15 cellular contexts compared by ENCODE assay signal in the genomic region with DNA sequence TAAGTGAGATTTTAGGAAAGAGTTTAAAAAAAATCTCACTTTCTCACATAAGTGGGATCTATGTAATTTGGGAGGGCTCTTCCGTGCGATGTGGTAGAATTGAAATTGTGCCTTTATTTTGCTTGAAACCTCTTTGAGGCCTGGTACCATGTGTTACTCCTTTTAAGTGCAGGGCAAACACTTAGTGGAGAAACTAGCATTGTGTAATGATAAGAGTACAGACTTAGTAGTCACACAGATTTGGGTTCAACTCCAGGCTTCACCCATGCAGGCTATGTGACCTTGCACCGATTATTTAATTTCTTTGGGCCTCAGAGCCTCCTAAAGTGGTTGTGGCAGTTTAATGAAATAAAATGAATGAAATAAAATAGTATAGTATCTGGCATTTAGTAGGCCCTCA. TPM values are rescaled to one million over a fixed set of nuclear protein-coding genes. Genes with fewer than 3 reads are reported as not detected.
DNase-seq lines count a peak whose midpoint lies in the region; ATAC-seq and TF ChIP-seq lines count a peak whose summit lies in the region.
"Had no signal": no experiment of that assay in that cellular context is flagged by ENCODE, and none has a peak within 500 bp of the region (broad histone marks: within the 10 kb centered on the region; RNA-seq: fewer than 3 reads in every experiment).

No MANE protein-coding gene starts in this region.

- TF ChIP-seq CTCF in WERI-Rb-1 (IDR thresholded peaks at IDR 0.05; ENCODE audit: low read depth, low read length) = no peak

- ATAC-seq in activated T-cell treated with anti-CD3 and anti-CD28 coated beads, Interleukin-2, amount 50 U/mL, for 72 hours (replicated peaks in 1 of 2) = no peak
- no peak for ATAC-seq in T-cell (replicated peaks in 1 of 4)
- no peak for ATAC-seq in effector memory CD8-positive, alpha-beta T cell (replicated peaks)
- no peak for ATAC-seq in stimulated activated effector memory CD8-positive, alpha-beta T cell treated with anti-CD3 and anti-CD28 coated beads, Interleukin-12 subunit alpha, Interleukin-12 subunit beta, amount 100 ng/mL, for 72 hours
- ATAC-seq: mucosa of descending colon had no signal

- peaks cover 54% of the 10 kb centered on the region for H3K36me3 ChIP-seq in WERI-Rb-1

- CTCF ChIA-PET in T-cell (lab: Charles Lee) = no interaction called here

- peaks cover 0 to 1% of the 10 kb centered on the region in 2 donors for H3K9me3 Mint-ChIP-seq in activated T-cell treated with anti-CD3 and anti-CD28 coated beads, Interleukin-2, amount 50 U/mL, for 72 hours
- H3K9me3 Mint-ChIP-seq in T-cell = no peaks in the 10 kb centered on the region
- no peaks in the 10 kb centered on the region for H3K9me3 Mint-ChIP-seq in effector memory CD8-positive, alpha-beta T cell
- H3K9me3 Mint-ChIP-seq in stimulated activated effector memory CD8-positive, alpha-beta T cell treated with anti-CD3 and anti-CD28 coated beads, Interleukin-12 subunit alpha, Interleukin-12 subunit beta, amount 100 ng/mL, for 72 hours = no peaks in the 10 kb centered on the region

- peaks cover 10 to 27% of the 10 kb centered on the region in 2 donors for H3K36me3 Mint-ChIP-seq in activated T-cell treated with anti-CD3 and anti-CD28 coated beads, Interleukin-2, amount 50 U/mL, for 72 hours (ENCODE audit: insufficient read depth in 2 of 2)
- H3K36me3 Mint-ChIP-seq in T-cell = peaks cover 25% of the 10 kb centered on the region
- H3K36me3 Mint-ChIP-seq in effector memory CD8-positive, alpha-beta T cell (ENCODE audit: insufficient read depth) = peaks cover 84% of the 10 kb centered on the region
- peaks cover 80% of the 10 kb centered on the region for H3K36me3 Mint-ChIP-seq in stimulated activated effector memory CD8-positive, alpha-beta T cell treated with anti-CD3 and anti-CD28 coated beads, Interleukin-12 subunit alpha, Interleukin-12 subunit beta, amount 100 ng/mL, for 72 hours

- peaks cover 48% of the 10 kb centered on the region for H3K4me1 Mint-ChIP-seq in activated T-cell treated with anti-CD3 and anti-CD28 coated beads, Interleukin-2, amount 50 U/mL, for 72 hours (ENCODE audit: low read depth)
- peaks cover 24 to 38% (median 35%) of the 10 kb centered on the region in 3 donors for H3K4me1 Mint-ChIP-seq in T-cell
- H3K4me1 Mint-ChIP-seq in effector memory CD8-positive, alpha-beta T cell (ENCODE audit: low read depth in 2 of 2) = peaks cover 14 to 20% of the 10 kb centered on the region in 2 donors
- peaks cover 20% of the 10 kb centered on the region for H3K4me1 Mint-ChIP-seq in stimulated activated effector memory CD8-positive, alpha-beta T cell treated with anti-CD3 and anti-CD28 coated beads, Interleukin-12 subunit alpha, Interleukin-12 subunit beta, amount 100 ng/mL, for 72 hours

- H3K27me3 Mint-ChIP-seq in activated T-cell treated with anti-CD3 and anti-CD28 coated beads, Interleukin-2, amount 50 U/mL, for 72 hours (ENCODE audit: low read depth) = no peaks in the 10 kb centered on the region
- no peaks in the 10 kb centered on the region for H3K27me3 Mint-ChIP-seq in T-cell
- H3K27me3 Mint-ChIP-seq in effector memory CD8-positive, alpha-beta T cell = no peaks in the 10 kb centered on the region

- POLR2A ChIA-PET in T-cell (lab: Charles Lee) = no interaction called here

- H3K4me3 ChIP-seq in WERI-Rb-1 (ENCODE audit: low read depth, low read length) = no peak overlapping the region
- H3K4me3 ChIP-seq: mucosa of descending colon had no signal

- peak overlapping the region; percentile 89 to 94 for H3K4me3 Mint-ChIP-seq in activated T-cell treated with anti-CD3 and anti-CD28 coated beads, Interleukin-2, amount 50 U/mL, for 72 hours
- H3K4me3 Mint-ChIP-seq in T-cell = peak overlapping the region; percentile 36 to 96 (median 87)
- H3K4me3 Mint-ChIP-seq in effector memory CD8-positive, alpha-beta T cell = peak overlapping the region; percentile 75 to 86
- H3K4me3 Mint-ChIP-seq in stimulated activated effector memory CD8-positive, alpha-beta T cell treated with anti-CD3 and anti-CD28 coated beads, Interleukin-12 subunit alpha, Interleukin-12 subunit beta, amount 100 ng/mL, for 72 hours = peak overlapping the region; percentile 73

- no peak for DNase-seq in activated T-cell treated with anti-CD3 and anti-CD28 coated beads, Interleukin-2, amount 50 U/mL, for 72 hours
- DNase-seq in activated T-cell treated with anti-CD3 and anti-CD28 coated beads, Interleukin-2, amount 50 U/mL, for 1 hour = no peak
- DNase-seq in T-cell = no peak
- no peak for DNase-seq in effector memory CD8-positive, alpha-beta T cell
- no peak for DNase-seq in stimulated activated effector memory CD8-positive, alpha-beta T cell treated with anti-CD3 and anti-CD28 coated beads, Interleukin-12 subunit alpha, Interleukin-12 subunit beta, amount 100 ng/mL, for 72 hours (ENCODE audit: low spot score in 2 of 2)
- DNase-seq in Kasumi-1 (lab: John Stamatoyannopoulos, UW) = no peak
- no peak for DNase-seq in WERI-Rb-1
- no peak for DNase-seq in NCI-H1105 (lab: John Stamatoyannopoulos, UW)
- DNase-seq: activated effector memory CD4-positive, alpha-beta T cell treated with anti-CD3 and anti-CD28 coated beads, Interleukin-2, amount 50 U/mL, for 16 hours; cerebellar nuclear complex; HCEC 1CT; kidney; mucosa of descending colon; NCI-H2171 had no signal

- H3K27me3 ChIP-seq in WERI-Rb-1 (ENCODE audit: insufficient read depth, low read depth, severe bottlenecking) = no peaks in the 10 kb centered on the region

- H3K27ac ChIP-seq in WERI-Rb-1 = no peak overlapping the region
- H3K27ac ChIP-seq: thoracic aorta had no signal

- H3K27ac Mint-ChIP-seq in activated T-cell treated with anti-CD3 and anti-CD28 coated beads, Interleukin-2, amount 50 U/mL, for 72 hours = peak overlapping the region; percentile 93
- H3K27ac Mint-ChIP-seq in T-cell = peak overlapping the region in 1 of 2 donors; percentile 55
- peak overlapping the region; percentile 95 to 99 for H3K27ac Mint-ChIP-seq in effector memory CD8-positive, alpha-beta T cell
- peak overlapping the region; percentile 99 for H3K27ac Mint-ChIP-seq in stimulated activated effector memory CD8-positive, alpha-beta T cell treated with anti-CD3 and anti-CD28 coated beads, Interleukin-12 subunit alpha, Interleukin-12 subunit beta, amount 100 ng/mL, for 72 hours

- no peaks in the 10 kb centered on the region for H3K9me3 ChIP-seq in WERI-Rb-1 (ENCODE audit: severe bottlenecking)
- H3K9me3 ChIP-seq: mucosa of descending colon, thoracic aorta had no signal

RNA-seq across cellular contexts. Expression of a gene that starts 2.4 kb away (rescaled TPM):
- 100 to 1,000 TPM; 207 to 216 TPM for total RNA-seq in activated T-cell treated with anti-CD3 and anti-CD28 coated beads, Interleukin-2, amount 50 U/mL, for 72 hours
- 10 to 100 TPM; 54.5 to 87.0 (median 80.7) TPM for total RNA-seq in T-cell

RNA-seq across cellular contexts. Expression of a gene that starts 22.7 kb away (rescaled TPM):
- 1 to 10 TPM; 2.6 to 3.1 TPM for total RNA-seq in activated T-cell treated with anti-CD3 and anti-CD28 coated beads, Interleukin-2, amount 50 U/mL, for 72 hours
- total RNA-seq in T-cell = 1 to 10 TPM in 1 of 5 donors, under 1 TPM in 4; 0.37 to 1.1 (median 0.57) TPM

RNA-seq across cellular contexts. Expression of a gene that starts 35.3 kb away (rescaled TPM):
- 1 to 10 TPM; 2.8 to 2.9 TPM for total RNA-seq in activated T-cell treated with anti-CD3 and anti-CD28 coated beads, Interleukin-2, amount 50 U/mL, for 72 hours
- total RNA-seq in T-cell = 1 to 10 TPM; 1.7 to 4.6 (median 4.0) TPM
